In genomic region chr10:96832721-96833219, GRCh38 we compare ENCODE assay signal across 8 cellular contexts.
DNase-seq lines count a peak whose midpoint lies in the region; ATAC-seq and TF ChIP-seq lines count a peak whose summit lies in the region.

No MANE protein-coding gene starts in this region.

- peak overlapping the region; percentile 99 for H3K4me3 Mint-ChIP-seq in nephron progenitor cell

- peak; percentile 49 for ATAC-seq in GM19467 (IDR thresholded peaks at IDR 0.05; ENCODE audit: unreplicated experiment)
- peak; percentile 74 for ATAC-seq in stimulated activated naive CD8-positive, alpha-beta T cell treated with anti-CD3 and anti-CD28 coated beads, Interleukin-15, Interleukin-2, amounts not matched to agents 100 U/mL and 50 U/mL, for 24 hours

- DNase-seq in D341Med (ENCODE audit: low spot score) (peak; percentile 85), HL-60 (ENCODE audit: low read depth in 1 of 2, low spot score in 1 of 2) (peak; percentile 60 to 78), RKO (ENCODE audit: low spot score) (peak; percentile 88), fibroblast of the conjunctiva (ENCODE audit: low read depth) (peak; percentile 34), nephron progenitor cell (peak; percentile 88)
- peak; percentile 82 for DNase-seq in activated T-helper 9 cell treated with anti-CD3 and anti-CD28 coated beads, Interleukin-2, amount 50 U/mL, for 16 hours (ENCODE audit: low read depth)
- DNase-seq in stimulated activated naive CD8-positive, alpha-beta T cell treated with anti-CD3 and anti-CD28 coated beads, Interleukin-15, Interleukin-2, amounts not matched to agents 100 U/mL and 50 U/mL, for 24 hours, result peak; percentile 90

- H3K27ac ChIP-seq in HL-60 (replicated peaks), result peak overlapping the region; percentile 68

- peaks cover 24% of the 10 kb centered on the region for H3K36me3 Mint-ChIP-seq in nephron progenitor cell (ENCODE audit: low read depth)

- H3K27me3 Mint-ChIP-seq in nephron progenitor cell (ENCODE audit: low read depth, poor library complexity), result peaks cover 4% of the 10 kb centered on the region

- peaks cover 3% of the 10 kb centered on the region for H3K9me3 Mint-ChIP-seq in nephron progenitor cell

- peak overlapping the region; percentile 85 for H3K27ac Mint-ChIP-seq in nephron progenitor cell

- H3K4me1 Mint-ChIP-seq in nephron progenitor cell, result peaks cover 47% of the 10 kb centered on the region

- peak overlapping the region; percentile 95 for H3K4me3 ChIP-seq in HL-60 (replicated peaks; ENCODE audit: insufficient read depth, low read length)

- H3K27me3 ChIP-seq in HL-60 (ENCODE audit: insufficient read depth, poor library complexity, severe bottlenecking), result no peaks in the 10 kb centered on the region

- TF ChIP-seq CTCF in HL-60 (IDR thresholded peaks at IDR 0.05; ENCODE audit: insufficient read depth, low read length) (no peak), nephron progenitor cell (IDR thresholded peaks at IDR 0.05) (no peak)

Comparison
In these comparisons a context has a peak if more than half of its experiments do, and no peak if none do; other contexts are left out.
1. Peak in every context shown above with its lines: DNase-seq, ATAC-seq, H3K4me3 ChIP-seq and H3K27ac ChIP-seq.
2. DNase-seq: peak in every context shown above with its lines; median percentile 90 in stimulated activated naive CD8-positive, alpha-beta T cell treated with anti-CD3 and anti-CD28 coated beads, Interleukin-15, Interleukin-2, amounts not matched to agents 100 U/mL and 50 U/mL, for 24 hours; 88 in RKO; 88 in nephron progenitor cell; 85 in D341Med; 82 in activated T-helper 9 cell treated with anti-CD3 and anti-CD28 coated beads, Interleukin-2, amount 50 U/mL, for 16 hours; 69 in HL-60; 34 in fibroblast of the conjunctiva.